8 cellular contexts compared by ENCODE assay signal in genomic region chr9:91117959-91118651, GRCh38.
DNase-seq lines count a peak whose midpoint lies in the region; ATAC-seq, FAIRE-seq and TF ChIP-seq lines count a peak whose summit lies in the region.

No MANE protein-coding gene starts in this region.

- H3K27me3 ChIP-seq in body of pancreas (no peaks in the 10 kb centered on the region), iPS-15b (ENCODE audit: control insufficient read depth, insufficient read depth, low read length) (no peaks in the 10 kb centered on the region)

- H3K4me3 ChIP-seq in body of pancreas (no peak overlapping the region), iPS-15b (ENCODE audit: low read depth, low read length) (peak overlapping the region; percentile 15)

- no peak for TF ChIP-seq CTCF in body of pancreas (IDR thresholded peaks at IDR 0.05)

- TF ChIP-seq POLR2A in body of pancreas (IDR thresholded peaks at IDR 0.05) = peak in 2 of 3 donors; percentile 41 to 51

- H3K9me3 ChIP-seq in body of pancreas (no peaks in the 10 kb centered on the region), iPS-15b (ENCODE audit: control insufficient read depth, insufficient read depth, low read length) (no peaks in the 10 kb centered on the region)

- ATAC-seq in body of pancreas (peak; percentile 95), HG02938 (IDR thresholded peaks at IDR 0.05; ENCODE audit: unreplicated experiment) (no peak), HG02642 (IDR thresholded peaks at IDR 0.05; ENCODE audit: poor library complexity, unreplicated experiment) (no peak)

- H3K9ac ChIP-seq in iPS-15b (ENCODE audit: low read depth, low read length) = no peak overlapping the region

- DNase-seq in HS-27A (ENCODE audit: low read depth) (peak; percentile 80), body of pancreas (peak; percentile 75 to 81 (median 78)), putamen (ENCODE audit: low spot score) (peak; percentile 48), RCC 7860 (ENCODE audit: low spot score) (no peak)
- DNase-seq in activated naive CD4-positive, alpha-beta T cell treated with Interleukin-2 at 50 U/mL for 16 hours = no peak

- intact Hi-C loops in body of pancreas (cut with DNase I) = no loop called here

- H3K36me3 ChIP-seq in body of pancreas (replicated peaks in 1 of 2; ENCODE audit: insufficient read depth in 1 of 2, low read depth in 2 of 2) (no peaks in the 10 kb centered on the region), iPS-15b (ENCODE audit: control insufficient read depth, insufficient read depth, low read length) (no peaks in the 10 kb centered on the region)

- 21 to 27% methylated on average over 33 to 35 of the region's 35 CpGs for WGBS in body of pancreas, 2 donors

- peak overlapping the region in 2 of 4 donors; percentile 34 to 44 for H3K27ac ChIP-seq in body of pancreas

- H3K4me1 ChIP-seq in body of pancreas (peaks cover 21% of the 10 kb centered on the region), iPS-15b (ENCODE audit: control insufficient read depth, insufficient read depth, low read length) (peaks cover 4% of the 10 kb centered on the region)

- no peak for FAIRE-seq in RCC 7860 (lab: Jason Lieb, UNC)

Comparison
In these comparisons a context has a peak if more than half of its experiments do, and no peak if none do; other contexts are left out.
1. DNase-seq: peak in HS-27A (single experiment), body of pancreas (4 of 4) and putamen (single experiment); none in activated naive CD4-positive, alpha-beta T cell treated with Interleukin-2 at 50 U/mL for 16 hours (single experiment) and RCC 7860 (single experiment).